Comparison of ENCODE assay signal across 8 cellular contexts in genomic region chr14:95993768-95994592, GRCh38. TPM values are rescaled to one million over a fixed set of nuclear protein-coding genes. Genes with fewer than 3 reads are reported as not detected.
DNase-seq lines count a peak whose midpoint lies in the region; ATAC-seq, FAIRE-seq and TF ChIP-seq lines count a peak whose summit lies in the region.

No MANE protein-coding gene starts in this region.

- H3K27ac ChIP-seq in coronary artery = no peak overlapping the region
- H3K27ac ChIP-seq in right lobe of liver = no peak overlapping the region

- H3K4me3 ChIP-seq in coronary artery (no peak overlapping the region), right lobe of liver (no peak overlapping the region)

- TF ChIP-seq CTCF in LNCAP (IDR thresholded peaks at IDR 0.05) (peak; percentile 73), coronary artery (IDR thresholded peaks at IDR 0.05) (peak; percentile 66), right lobe of liver (IDR thresholded peaks at IDR 0.05) (peak; percentile 79 to 85 (median 83))

- H3K36me3 ChIP-seq in right lobe of liver = no peaks in the 10 kb centered on the region

- WGBS in right lobe of liver (ENCODE audit: insufficient coverage, low coverage, low lambda C conversion rate, missing lambda C conversion rate) = 0% methylated on average over 1 of the region's 5 CpGs

- no peaks in the 10 kb centered on the region for H3K4me1 ChIP-seq in right lobe of liver

- peak; percentile 2 for DNase-seq in activated naive CD4-positive, alpha-beta T cell treated with Interleukin-2 at 50 U/mL for 16 hours
- DNase-seq in activated naive CD4-positive, alpha-beta T cell treated with anti-CD3 and anti-CD28 coated beads, Interleukin-2, amount 50 U/mL, for 16 hours = no peak
- DNase-seq in RPMI8226 (peak; percentile 49), coronary artery (ENCODE audit: low spot score) (no peak), right lobe of liver (no peak), urothelium cell line (ENCODE audit: low spot score) (peak; percentile 37)

- no peaks in the 10 kb centered on the region for H3K27me3 ChIP-seq in right lobe of liver

- TF ChIP-seq POLR2A in right lobe of liver (IDR thresholded peaks at IDR 0.05) = no peak

- H3K9me3 ChIP-seq in right lobe of liver = no peaks in the 10 kb centered on the region

- ATAC-seq in right lobe of liver = peak; percentile 63 to 77 (median 73)
- ATAC-seq in GM19397 (IDR thresholded peaks at IDR 0.05; ENCODE audit: unreplicated experiment) = no peak

- intact Hi-C loops in right lobe of liver (cut with DNase I) = loop anchor here in 1 of 2 donors (10.0 kb wide), 2 partner anchors 281 to 429 kb away; no protein-coding TSS in a partner anchor

- no peak for FAIRE-seq in urothelium cell line (lab: Jason Lieb, UNC)

RNA-seq across cellular contexts. Expression of gene C14orf132, which starts 45.2 kb away (rescaled TPM):
- 1 to 10 TPM; 1.7 to 6.9 (median 3.3) TPM for total RNA-seq in right lobe of liver

Comparison
In these comparisons a context has a peak if more than half of its experiments do, and no peak if none do; other contexts are left out.
1. DNase-seq: peak in activated naive CD4-positive, alpha-beta T cell treated with Interleukin-2 at 50 U/mL for 16 hours (single experiment), RPMI8226 (single experiment) and urothelium cell line (single experiment); none in activated naive CD4-positive, alpha-beta T cell treated with anti-CD3 and anti-CD28 coated beads, Interleukin-2, amount 50 U/mL, for 16 hours (single experiment), coronary artery (single experiment) and right lobe of liver (0 of 3).
2. Peak in every context shown above with its lines, with median percentiles within 50 percentile points of each other: CTCF ChIP-seq.